ENCODE assay signal across 3 cellular contexts in the genomic region with DNA sequence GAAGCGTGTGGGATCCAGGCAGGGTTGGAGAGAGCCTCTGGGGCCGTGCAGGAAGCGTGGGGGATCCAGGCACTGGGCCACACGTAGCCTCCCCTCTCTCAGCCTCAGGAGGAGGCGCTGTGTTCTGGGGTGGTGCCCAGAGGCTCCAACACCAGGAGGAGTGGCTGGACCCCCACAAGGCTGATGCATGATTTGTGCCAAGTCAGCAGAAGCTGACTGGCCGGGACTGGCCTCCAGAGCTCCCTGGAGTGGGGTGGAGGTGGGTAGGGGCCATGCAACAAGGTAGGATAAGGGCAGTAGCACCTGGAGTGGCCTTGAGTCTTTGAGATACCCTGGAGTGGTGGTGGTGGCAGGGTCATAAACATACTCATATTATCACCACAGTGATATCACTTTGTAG.
TF ChIP-seq lines count a peak whose summit lies in the region.

No MANE protein-coding gene starts in this region.

TF ChIP-seq in GM12891, 5 proteins besides CTCF, POLR2A, EP300 and RAD21 (continued from another document):
- no peak for TF ChIP-seq POU2F2 (IDR thresholded peaks at IDR 0.05; ENCODE audit: low read depth, low read length)

TF ChIP-seq in HEK293, 187 proteins besides CTCF, POLR2A, EP300 and RAD21:
- TF ChIP-seq, protein P1, sequence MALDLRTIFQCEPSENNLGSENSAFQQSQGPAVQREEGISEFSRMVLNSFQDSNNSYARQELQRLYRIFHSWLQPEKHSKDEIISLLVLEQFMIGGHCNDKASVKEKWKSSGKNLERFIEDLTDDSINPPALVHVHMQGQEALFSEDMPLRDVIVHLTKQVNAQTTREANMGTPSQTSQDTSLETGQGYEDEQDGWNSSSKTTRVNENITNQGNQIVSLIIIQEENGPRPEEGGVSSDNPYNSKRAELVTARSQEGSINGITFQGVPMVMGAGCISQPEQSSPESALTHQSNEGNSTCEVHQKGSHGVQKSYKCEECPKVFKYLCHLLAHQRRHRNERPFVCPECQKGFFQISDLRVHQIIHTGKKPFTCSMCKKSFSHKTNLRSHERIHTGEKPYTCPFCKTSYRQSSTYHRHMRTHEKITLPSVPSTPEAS (tag by site-specific recombination; IDR thresholded peaks at IDR 0.05), result no peak
- TF ChIP-seq GLIS2 (tag by site-specific recombination; IDR thresholded peaks at IDR 0.05), result 0 out of 2 replicates have a peak, but pooled peaks have one; percentile 30

TF ChIP-seq in H1, 55 proteins besides CTCF, POLR2A, EP300 and RAD21 (continued from another document):
- TF ChIP-seq USF2 (IDR thresholded peaks at IDR 0.05; ENCODE audit: low read length) (no peak), CBX5 (IDR thresholded peaks at IDR 0.05; ENCODE audit: low read depth, low read length) (no peak), TEAD4 (IDR thresholded peaks at IDR 0.05; ENCODE audit: low read depth, low read length) (no peak), KDM1A (IDR thresholded peaks at IDR 0.05; ENCODE audit: borderline replicate concordance, low read length) (no peak)
